14 cellular contexts compared by ENCODE assay signal in genomic region chr2:64582774-64583340, GRCh38. TPM values are rescaled to one million over a fixed set of nuclear protein-coding genes. Genes with fewer than 3 reads are reported as not detected.
DNase-seq lines count a peak whose midpoint lies in the region; ATAC-seq and TF ChIP-seq lines count a peak whose summit lies in the region.
"Had no signal": no experiment of that assay in that cellular context is flagged by ENCODE, and none has a peak within 500 bp of the region (broad histone marks: within the 10 kb centered on the region; RNA-seq: fewer than 3 reads in every experiment).

No MANE protein-coding gene starts in this region.

- H3K27me3 ChIP-seq in neuronal stem cell (ENCODE audit: control insufficient read depth in 3 of 3, insufficient read depth in 3 of 3, low read depth in 1 of 3, low read length in 3 of 3): no peaks in the 10 kb centered on the region
- H3K27me3 ChIP-seq: heart left ventricle, Peyer's patch had no signal

- no peaks in the 10 kb centered on the region for H3K27me3 Mint-ChIP-seq in activated B cell treated with CpG ODN at 0.5 μM for 24 hours
- H3K27me3 Mint-ChIP-seq: activated naive CD8-positive, alpha-beta T cell had no signal

- no peak overlapping the region for H3K4ac ChIP-seq in neuronal stem cell (ENCODE audit: low read length)

- no peak overlapping the region for H3K4me3 Mint-ChIP-seq in activated B cell treated with CpG ODN at 0.5 μM for 24 hours
- H3K4me3 Mint-ChIP-seq: activated naive CD8-positive, alpha-beta T cell had no signal

- no peaks in the 10 kb centered on the region for H3K9me3 Mint-ChIP-seq in activated B cell treated with CpG ODN at 0.5 μM for 24 hours

- no peak overlapping the region for H3K9ac ChIP-seq in neuronal stem cell (ENCODE audit: low read depth, low read length, poor library complexity)

- no peak overlapping the region for H2AK5ac ChIP-seq in neuronal stem cell (ENCODE audit: low read depth, low read length)

- no peaks in the 10 kb centered on the region for H3K79me1 ChIP-seq in neuronal stem cell (ENCODE audit: low read depth, low read length)

- H3K14ac ChIP-seq in neuronal stem cell (ENCODE audit: low read length): no peak overlapping the region

- H3K18ac ChIP-seq in neuronal stem cell (ENCODE audit: low read length): no peak overlapping the region

- H2BK15ac ChIP-seq in neuronal stem cell (ENCODE audit: low read length): no peak overlapping the region

- TF ChIP-seq CTCF in activated B cell treated with CpG ODN at 0.5 μM for 24 hours (IDR thresholded peaks at IDR 0.05): no peak

- H3K4me2 ChIP-seq in neuronal stem cell (ENCODE audit: insufficient read depth, low read length, poor library complexity, severe bottlenecking): no peak overlapping the region

- no peak overlapping the region for H2BK5ac ChIP-seq in neuronal stem cell (ENCODE audit: low read length)

- no peaks in the 10 kb centered on the region for H3K4me1 ChIP-seq in neuronal stem cell (ENCODE audit: control insufficient read depth in 2 of 2, insufficient read depth in 1 of 2, low read depth in 1 of 2, low read length in 2 of 2)
- H3K4me1 ChIP-seq: HAP-1, Peyer's patch had no signal

- H4K91ac ChIP-seq in neuronal stem cell (ENCODE audit: low read depth, low read length, poor library complexity): no peak overlapping the region

- H4K8ac ChIP-seq in neuronal stem cell (ENCODE audit: low read depth, low read length): no peak overlapping the region

- no peak overlapping the region for H3K23ac ChIP-seq in neuronal stem cell (ENCODE audit: low read depth, low read length, poor library complexity)

- POLR2A ChIA-PET in activated B cell treated with CpG ODN at 0.5 μM for 24 hours (lab: Charles Lee): interaction anchor here (0.6 to 2.6 kb wide), 7 partner anchors 18 to 414 kb away, joined by 3 to 13 read pairs (median 3); partner anchors contain the start of gene AFTPH

- peaks cover 18% of the 10 kb centered on the region for H3K4me1 Mint-ChIP-seq in activated B cell treated with CpG ODN at 0.5 μM for 24 hours

- no peak overlapping the region for H3K4me3 ChIP-seq in neuronal stem cell (ENCODE audit: low read length in 2 of 2)
- H3K4me3 ChIP-seq: HAP-1, heart left ventricle, Peyer's patch had no signal

- H3K36me3 Mint-ChIP-seq in activated B cell treated with CpG ODN at 0.5 μM for 24 hours (ENCODE audit: low read depth): peaks cover 73% of the 10 kb centered on the region
- H3K36me3 Mint-ChIP-seq: activated naive CD8-positive, alpha-beta T cell had no signal

- no peak for DNase-seq in activated B cell treated with CpG ODN at 0.5 μM for 24 hours
- no peak for DNase-seq in SK-N-DZ (ENCODE audit: low spot score)
- DNase-seq in Ammon's horn (ENCODE audit: low spot score): no peak
- DNase-seq in neuronal stem cell (ENCODE audit: low spot score): no peak
- DNase-seq in NOMO-1 treated with dmso at 0.1 percent for 144 hours (lab: John Stamatoyannopoulos, UW; ENCODE audit: unreplicated experiment): no peak
- DNase-seq: heart left ventricle, mesenchymal stem cell, MV-4-11, Peyer's patch had no signal

- peaks cover 4 to 43% of the 10 kb centered on the region in 2 donors for H3K36me3 ChIP-seq in neuronal stem cell (replicated peaks in 1 of 2; ENCODE audit: control insufficient read depth in 2 of 2, insufficient read depth in 2 of 2, low read length in 2 of 2)

- H2AFZ ChIP-seq in neuronal stem cell (ENCODE audit: low read length): no peak overlapping the region

- no peaks in the 10 kb centered on the region for H3K9me3 ChIP-seq in neuronal stem cell (replicated peaks in 1 of 2; ENCODE audit: control insufficient read depth in 2 of 2, insufficient read depth in 1 of 2, low read depth in 1 of 2, low read length in 2 of 2)
- H3K9me3 ChIP-seq: HAP-1, heart left ventricle, Peyer's patch had no signal

- CTCF ChIA-PET in activated B cell treated with CpG ODN at 0.5 μM for 24 hours (lab: Charles Lee): interaction anchor here (1.1 to 1.9 kb wide), 5 partner anchors 60 to 291 kb away, joined by 3 to 16 read pairs (median 6); partner anchors contain the start of gene AFTPH

- intact Hi-C loops in activated B cell treated with CpG ODN at 0.5 μM for 24 hours (cut with micrococcal nuclease): loop anchor here (10.0 kb wide), 1 partner anchor 992 kb away; no protein-coding TSS in a partner anchor

- WGBS in neuronal stem cell (ENCODE audit: extremely low coverage in 2 of 2, insufficient read length in 2 of 2, insufficient replicate concordance in 1 of 2), 2 donors: no CpG with 5 or more reads among the region's 5 CpGs

- ATAC-seq in GM18873 (IDR thresholded peaks at IDR 0.05; ENCODE audit: low FRiP score, unreplicated experiment) (peak; percentile 77), GM21619 (IDR thresholded peaks at IDR 0.05; ENCODE audit: unreplicated experiment) (peak; percentile 86), HG03135 (IDR thresholded peaks at IDR 0.05; ENCODE audit: unreplicated experiment) (peak; percentile 79), activated B cell treated with CpG ODN at 0.5 μM for 24 hours (ENCODE audit: low read depth) (peak; percentile 50)
- ATAC-seq: heart left ventricle had no signal

- peak overlapping the region; percentile 26 for H3K27ac Mint-ChIP-seq in activated B cell treated with CpG ODN at 0.5 μM for 24 hours
- H3K27ac Mint-ChIP-seq: activated naive CD8-positive, alpha-beta T cell had no signal

- no peak overlapping the region for H3K27ac ChIP-seq in neuronal stem cell (replicated peaks; ENCODE audit: low read length)
- H3K27ac ChIP-seq: heart left ventricle, Peyer's patch had no signal

- no peak overlapping the region for H2BK12ac ChIP-seq in neuronal stem cell (ENCODE audit: low read length)

- H2BK120ac ChIP-seq in neuronal stem cell (ENCODE audit: low read depth, low read length): no peak overlapping the region

RNA-seq across cellular contexts. Expression of gene AFTPH, which starts 58.7 kb away (rescaled TPM):
- total RNA-seq in activated B cell treated with CpG ODN at 0.5 μM for 24 hours: 76.2 and 81.3 TPM in 2 replicates
- polyA plus RNA-seq in SK-N-DZ (2014; cell fraction: cytosol; rRNA removed): 18.4 and 20.4 TPM in 2 replicates
- 17.1 and 19.9 TPM in 2 replicates for polyA plus RNA-seq in SK-N-DZ (2014; cell fraction: nucleus; rRNA removed)
- 19.0 TPM for polyA plus RNA-seq in neuronal stem cell (2013, experiment 1 of 2)
- 19.2 TPM for polyA plus RNA-seq in neuronal stem cell (2013, experiment 2 of 2)
